ENCODE assay signal across 8 cellular contexts in genomic region chr6:53349209-53349693, GRCh38. TPM values are rescaled to one million over a fixed set of nuclear protein-coding genes. Genes with fewer than 3 reads are reported as not detected.
A peak's percentile ranks its signal among the peaks of the same experiment; 100 is the strongest.
DNase-seq lines count a peak whose midpoint lies in the region; FAIRE-seq and TF ChIP-seq lines count a peak whose summit lies in the region.

No MANE protein-coding gene starts in this region.

- H3K4me1 ChIP-seq in keratinocyte (ENCODE audit: control insufficient read depth, extremely low read depth, insufficient read depth, low read length) (peaks cover 12% of the 10 kb centered on the region), suprapubic skin (peaks cover 18% of the 10 kb centered on the region)

- no peak for TF ChIP-seq POLR2A in suprapubic skin (IDR thresholded peaks at IDR 0.05)
- TF ChIP-seq POLR2A in erythroblast (IDR thresholded peaks at IDR 0.05; ENCODE audit: low read length): no peak

- H3K36me3 Mint-ChIP-seq in T-helper 1 cell treated with Interleukin-12 subunit alpha and Interleukin-12 subunit beta and Interleukin-4 antibody, amounts not matched to agents 30 μg/mL and 1 μg/mL, for 36 hours (ENCODE audit: low read depth): peaks cover 17% of the 10 kb centered on the region
- H3K36me3 Mint-ChIP-seq in activated T-helper 2 cell treated with anti-CD3 and anti-CD28 coated beads, Interferon-gamma antibody, Interleukin-2, Interleukin-4, amounts not matched to agents 10 μg/mL and 5 μg/mL and 100 μg/mL, durations not matched to agents 14 hours and 24 hours and 36 hours (ENCODE audit: low read depth): peaks cover 30% of the 10 kb centered on the region

- TF ChIP-seq EP300 in suprapubic skin (IDR thresholded peaks at IDR 0.05): no peak

- H3K4me1 Mint-ChIP-seq in T-helper 1 cell treated with Interleukin-12 subunit alpha and Interleukin-12 subunit beta and Interleukin-4 antibody, amounts not matched to agents 30 μg/mL and 1 μg/mL, for 36 hours (ENCODE audit: low read depth): peaks cover 39% of the 10 kb centered on the region
- peaks cover 34% of the 10 kb centered on the region for H3K4me1 Mint-ChIP-seq in activated T-helper 2 cell treated with anti-CD3 and anti-CD28 coated beads, Interferon-gamma antibody, Interleukin-2, Interleukin-4, amounts not matched to agents 10 μg/mL and 5 μg/mL and 100 μg/mL, durations not matched to agents 14 hours and 24 hours and 36 hours (ENCODE audit: low read depth)

- FAIRE-seq in keratinocyte (lab: Jason Lieb, UNC): no peak

- 6% methylated on average over 12 of the region's 15 CpGs for WGBS in suprapubic skin

- peaks cover 6% of the 10 kb centered on the region for H4K20me1 ChIP-seq in keratinocyte (ENCODE audit: control insufficient read depth, extremely low read depth, insufficient read depth, low read length)

- H3K9me3 ChIP-seq in keratinocyte (ENCODE audit: control insufficient read depth, low read depth, low read length): no peaks in the 10 kb centered on the region
- H3K9me3 ChIP-seq in suprapubic skin: no peaks in the 10 kb centered on the region

- H3K36me3 ChIP-seq in keratinocyte (ENCODE audit: control insufficient read depth in 2 of 2, extremely low read depth in 1 of 2, insufficient read depth in 2 of 2, low read length in 2 of 2) (no peaks in the 10 kb centered on the region), suprapubic skin (no peaks in the 10 kb centered on the region)

- H3K4me2 ChIP-seq in keratinocyte (ENCODE audit: control insufficient read depth, extremely low read depth, insufficient read depth, low read depth, low read length): peak overlapping the region; percentile 88

- no peaks in the 10 kb centered on the region for H3K9me1 ChIP-seq in keratinocyte (ENCODE audit: control insufficient read depth, extremely low read depth, insufficient read depth, low read length)

- peak overlapping the region; percentile 74 for H3K27ac ChIP-seq in keratinocyte (ENCODE audit: control insufficient read depth, insufficient read depth, low read length)
- peak overlapping the region; percentile 91 for H3K27ac ChIP-seq in suprapubic skin

- no peak for TF ChIP-seq CTCF in keratinocyte (optimal IDR thresholded peaks at IDR 0.05 in 1 of 3, IDR thresholded peaks at IDR 0.05 in 1 of 3, conservative IDR thresholded peaks at IDR 0.05 in 1 of 3; ENCODE audit: extremely low read depth in 1 of 3, insufficient read depth in 2 of 3, low read length in 3 of 3)
- TF ChIP-seq CTCF in suprapubic skin (IDR thresholded peaks at IDR 0.05): no peak

- no peaks in the 10 kb centered on the region for H3K27me3 ChIP-seq in keratinocyte (ENCODE audit: control insufficient read depth, extremely low read depth, insufficient read depth, low read length)
- no peaks in the 10 kb centered on the region for H3K27me3 ChIP-seq in suprapubic skin

- H3K79me2 ChIP-seq in keratinocyte (ENCODE audit: control insufficient read depth, insufficient read depth, low read length): peaks cover 44% of the 10 kb centered on the region

- dilution Hi-C loops in keratinocyte (cut with MboI; ENCODE audit: extremely low pct_ligation_motif_present, low sequenced_read_pairs): no loop called here

- peak overlapping the region; percentile 95 for H3K4me3 Mint-ChIP-seq in T-helper 1 cell treated with Interleukin-12 subunit alpha and Interleukin-12 subunit beta and Interleukin-4 antibody, amounts not matched to agents 30 μg/mL and 1 μg/mL, for 36 hours
- peak overlapping the region; percentile 93 for H3K4me3 Mint-ChIP-seq in activated T-helper 2 cell treated with anti-CD3 and anti-CD28 coated beads, Interferon-gamma antibody, Interleukin-2, Interleukin-4, amounts not matched to agents 10 μg/mL and 5 μg/mL and 100 μg/mL, durations not matched to agents 14 hours and 24 hours and 36 hours (ENCODE audit: low read depth)

- peaks cover 25% of the 10 kb centered on the region for H3K27me3 Mint-ChIP-seq in T-helper 1 cell treated with Interleukin-12 subunit alpha and Interleukin-12 subunit beta and Interleukin-4 antibody, amounts not matched to agents 30 μg/mL and 1 μg/mL, for 36 hours (ENCODE audit: low read depth)
- H3K27me3 Mint-ChIP-seq in activated T-helper 2 cell treated with anti-CD3 and anti-CD28 coated beads, Interferon-gamma antibody, Interleukin-2, Interleukin-4, amounts not matched to agents 10 μg/mL and 5 μg/mL and 100 μg/mL, durations not matched to agents 14 hours and 24 hours and 36 hours (ENCODE audit: low read depth): peaks cover 18% of the 10 kb centered on the region

- peak overlapping the region; percentile 92 for H3K27ac Mint-ChIP-seq in T-helper 1 cell treated with Interleukin-12 subunit alpha and Interleukin-12 subunit beta and Interleukin-4 antibody, amounts not matched to agents 30 μg/mL and 1 μg/mL, for 36 hours
- H3K27ac Mint-ChIP-seq in activated T-helper 2 cell treated with anti-CD3 and anti-CD28 coated beads, Interferon-gamma antibody, Interleukin-2, Interleukin-4, amounts not matched to agents 10 μg/mL and 5 μg/mL and 100 μg/mL, durations not matched to agents 14 hours and 24 hours and 36 hours: peak overlapping the region; percentile 90

- peak overlapping the region; percentile 75 to 94 (median 90) for H3K4me3 ChIP-seq in keratinocyte (ENCODE audit: control insufficient read depth in 2 of 3, extremely low read depth in 1 of 3, insufficient read depth in 2 of 3, low read depth in 1 of 3, low read length in 3 of 3)
- H3K4me3 ChIP-seq in suprapubic skin: peak overlapping the region; percentile 78

- peak overlapping the region; percentile 83 for H3K9ac ChIP-seq in keratinocyte (ENCODE audit: control insufficient read depth, extremely low read depth, insufficient read depth, low read length)

- peak overlapping the region; percentile 94 for H2AFZ ChIP-seq in keratinocyte (ENCODE audit: control insufficient read depth, low read length)

- DNase-seq in T-helper 1 cell (no peak), keratinocyte (ENCODE audit: low read depth, low spot score) (no peak), suprapubic skin (ENCODE audit: low spot score in 2 of 2) (no peak), DMS153 (lab: John Stamatoyannopoulos, UW) (no peak), erythroblast (lab: John Stamatoyannopoulos, UW) (no peak), AG08396 (ENCODE audit: low spot score) (no peak)
- no peak for DNase-seq in activated T-helper 2 cell treated with anti-CD3 and anti-CD28 coated beads, Interferon-gamma antibody, Interleukin-2, Interleukin-4, amounts not matched to agents 10 μg/mL and 5 μg/mL and 100 μg/mL, durations not matched to agents 14 hours and 24 hours and 36 hours (ENCODE audit: low spot score)

- no peaks in the 10 kb centered on the region for H3K9me3 Mint-ChIP-seq in T-helper 1 cell treated with Interleukin-12 subunit alpha and Interleukin-12 subunit beta and Interleukin-4 antibody, amounts not matched to agents 30 μg/mL and 1 μg/mL, for 36 hours
- H3K9me3 Mint-ChIP-seq in activated T-helper 2 cell treated with anti-CD3 and anti-CD28 coated beads, Interferon-gamma antibody, Interleukin-2, Interleukin-4, amounts not matched to agents 10 μg/mL and 5 μg/mL and 100 μg/mL, durations not matched to agents 14 hours and 24 hours and 36 hours: no peaks in the 10 kb centered on the region

- intact Hi-C loops in activated T-helper 2 cell treated with anti-CD3 and anti-CD28 coated beads, Interferon-gamma antibody, Interleukin-2, Interleukin-4, amounts not matched to agents 10 μg/mL and 5 μg/mL and 100 μg/mL, durations not matched to agents 14 hours and 24 hours and 36 hours (cut with micrococcal nuclease): loop anchor here (5.0 kb wide), 3 partner anchors 67 to 198 kb away; partner anchors contain the start of gene GCLC

RNA-seq across cellular contexts. Expression of gene ELOVL5, which starts 0.5 kb away (rescaled TPM):
- 122 and 133 TPM in 2 replicates for total RNA-seq in activated T-helper 2 cell treated with anti-CD3 and anti-CD28 coated beads, Interferon-gamma antibody, Interleukin-2, Interleukin-4, amounts not matched to agents 10 μg/mL and 5 μg/mL and 100 μg/mL, durations not matched to agents 14 hours and 24 hours and 36 hours
- 39.7 to 66.7 TPM (median 53.3 TPM) in 3 replicates for polyA plus RNA-seq in keratinocyte
- 7.6 TPM for polyA plus RNA-seq in keratinocyte (2011; ENCODE audit: low read depth)
- 25.8 and 41.6 TPM in 2 replicates for polyA plus RNA-seq in keratinocyte (2011; cell fraction: cytosol; rRNA removed)
- polyA plus RNA-seq in keratinocyte (2011; cell fraction: nucleus; rRNA removed): 62.1 and 78.0 TPM in 2 replicates
- 32.5 and 65.4 TPM in 2 replicates for polyA plus RNA-seq in keratinocyte (2012; ENCODE audit: low replicate concordance)
- 58.5 to 102 TPM (median 68.6 TPM) in 3 replicates for polyA minus RNA-seq in keratinocyte
- polyA minus RNA-seq in keratinocyte (2011; cell fraction: cytosol; rRNA and poly(A)+ RNA removed): 45.3 TPM
- 48.2 and 67.6 TPM in 2 replicates for polyA minus RNA-seq in keratinocyte (2011; cell fraction: nucleus; rRNA and poly(A)+ RNA removed)
- total RNA-seq in suprapubic skin: 10 to 100 TPM; 39.7 to 84.2 (median 57.4) TPM
